In the genomic region with DNA sequence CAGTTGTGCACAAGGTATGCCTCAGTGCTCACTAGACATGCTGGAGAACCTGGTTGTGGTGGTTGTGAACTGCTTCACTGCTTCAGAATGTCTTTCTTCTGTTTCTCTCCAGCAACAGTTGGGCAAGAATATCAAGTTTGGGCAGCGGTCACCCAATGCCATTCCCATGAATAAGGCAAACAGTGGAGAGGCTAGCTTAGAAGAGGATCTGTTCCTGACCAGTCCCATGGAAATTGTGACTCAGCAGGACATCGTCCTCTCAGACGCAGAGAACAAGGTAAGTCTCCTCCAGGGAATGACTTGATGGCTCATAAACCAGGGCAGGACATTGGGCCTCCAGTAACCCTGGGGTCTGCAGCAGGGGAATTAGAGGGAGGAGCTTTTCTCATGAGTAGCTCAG, we compare ENCODE assay signal across 25 cellular contexts.
A peak's percentile ranks its signal among the peaks of the same experiment; 100 is the strongest.
DNase-seq lines count a peak whose midpoint lies in the region; ATAC-seq and TF ChIP-seq lines count a peak whose summit lies in the region.
"Had no signal": no experiment of that assay in that cellular context is flagged by ENCODE, and none has a peak within 500 bp of the region (broad histone marks: within the 10 kb centered on the region; RNA-seq: fewer than 3 reads in every experiment).

No MANE protein-coding gene starts in this region.

- no peak overlapping the region for H3K9ac ChIP-seq in GM23248
- no peak overlapping the region for H3K9ac ChIP-seq in neural progenitor cell

- no peak overlapping the region for H3K4me3 ChIP-seq in GM23248
- no peak overlapping the region for H3K4me3 ChIP-seq in epithelial cell of proximal tubule (ENCODE audit: low read depth, low read length)
- no peak overlapping the region for H3K4me3 ChIP-seq in neural progenitor cell
- H3K4me3 ChIP-seq: cardiac muscle cell, psoas muscle, smooth muscle cell, tibial nerve had no signal

- in situ Hi-C loops in GM23248 (cut with MboI), result no loop called here

- H3K4me1 Mint-ChIP-seq in nephron progenitor cell (peaks cover 24% of the 10 kb centered on the region), neural progenitor cell (no peaks in the 10 kb centered on the region)
- no peaks in the 10 kb centered on the region for H3K4me1 Mint-ChIP-seq in activated naive CD8-positive, alpha-beta T cell treated with anti-CD3 and anti-CD28 coated beads, Interleukin-2, amount 50 U/mL, for 24 hours

- H4K20me1 ChIP-seq in GM23248 (ENCODE audit: insufficient read depth) (no peaks in the 10 kb centered on the region), neural progenitor cell (ENCODE audit: low read depth) (no peaks in the 10 kb centered on the region)

- peaks cover 65% of the 10 kb centered on the region for H3K36me3 Mint-ChIP-seq in nephron progenitor cell (ENCODE audit: low read depth)
- H3K36me3 Mint-ChIP-seq in neural progenitor cell, result peaks cover 11% of the 10 kb centered on the region
- H3K36me3 Mint-ChIP-seq in activated naive CD8-positive, alpha-beta T cell treated with anti-CD3 and anti-CD28 coated beads, Interleukin-2, amount 50 U/mL, for 24 hours (ENCODE audit: low read depth), result no peaks in the 10 kb centered on the region

- H3K4me2 ChIP-seq in GM23248 (ENCODE audit: unreplicated experiment) (no peak overlapping the region), neural progenitor cell (no peak overlapping the region)
- H3K4me2 ChIP-seq: smooth muscle cell had no signal

- H3K9me3 Mint-ChIP-seq in nephron progenitor cell, result no peaks in the 10 kb centered on the region
- H3K9me3 Mint-ChIP-seq in neural progenitor cell, result no peaks in the 10 kb centered on the region
- H3K9me3 Mint-ChIP-seq in activated naive CD8-positive, alpha-beta T cell treated with anti-CD3 and anti-CD28 coated beads, Interleukin-2, amount 50 U/mL, for 24 hours, result no peaks in the 10 kb centered on the region
- H3K9me3 Mint-ChIP-seq: activated CD4-positive, alpha-beta T cell treated with anti-CD3 and anti-CD28 coated beads, Interleukin-2, amount 10 ng/mL, durations not matched to agents 24 days and 14 days; dendritic cell treated with granulocyte-macrophage colony-stimulating factor and Interleukin-4, amounts not matched to agents 40 ng/mL and 50 ng/mL, for 4 days had no signal

- no peak overlapping the region for H2AFZ ChIP-seq in GM23248
- H2AFZ ChIP-seq in neural progenitor cell (replicated peaks), result no peak overlapping the region

- H3F3A ChIP-seq in GM23248 (ENCODE audit: insufficient read depth) (no peaks in the 10 kb centered on the region), neural progenitor cell (ENCODE audit: low read depth) (no peaks in the 10 kb centered on the region)

- no peak for ATAC-seq in activated naive CD8-positive, alpha-beta T cell treated with anti-CD3 and anti-CD28 coated beads, Interleukin-2, amount 50 U/mL, for 24 hours
- ATAC-seq in HG02870 (IDR thresholded peaks at IDR 0.05; ENCODE audit: unreplicated experiment), result no peak
- ATAC-seq: psoas muscle had no signal

- peaks cover 3% of the 10 kb centered on the region; the same call in 1 of the 2 replicates for H3K27me3 ChIP-seq in GM23248 (replicated peaks; ENCODE audit: insufficient read depth)
- H3K27me3 ChIP-seq in neural progenitor cell, result no peaks in the 10 kb centered on the region
- H3K27me3 ChIP-seq: cardiac muscle cell, tibial nerve had no signal

- H3K4me1 ChIP-seq in GM23248 (ENCODE audit: insufficient read depth) (no peaks in the 10 kb centered on the region), neural progenitor cell (no peaks in the 10 kb centered on the region)
- H3K4me1 ChIP-seq: psoas muscle, tibial nerve had no signal

- H3K36me3 ChIP-seq in GM23248 (ENCODE audit: low read depth) (no peaks in the 10 kb centered on the region), neural progenitor cell (no peaks in the 10 kb centered on the region)
- H3K36me3 ChIP-seq: cardiac muscle cell, tibial nerve had no signal

- H3K9me2 ChIP-seq in GM23248 (ENCODE audit: insufficient read depth), result no peaks in the 10 kb centered on the region

- TF ChIP-seq CTCF in epithelial cell of proximal tubule (conservative IDR thresholded peaks at IDR 0.05; ENCODE audit: low read depth, low read length) (no peak), nephron progenitor cell (IDR thresholded peaks at IDR 0.05) (no peak), neural progenitor cell (IDR thresholded peaks at IDR 0.05) (no peak)

- peak; percentile 61 for DNase-seq in GM23248
- peak; percentile 6 for DNase-seq in RPMI7951 (ENCODE audit: low read depth)
- peak; percentile 100 for DNase-seq in epithelial cell of proximal tubule (ENCODE audit: low read depth)
- no peak for DNase-seq in nephron progenitor cell
- DNase-seq in neural progenitor cell (ENCODE audit: low spot score), result no peak
- no peak for DNase-seq in inferior parietal cortex (ENCODE audit: extremely low spot score)
- DNase-seq in activated naive CD8-positive, alpha-beta T cell treated with anti-CD3 and anti-CD28 coated beads, Interleukin-2, amount 50 U/mL, for 24 hours, result no peak
- DNase-seq: activated CD4-positive, alpha-beta T cell treated with anti-CD3 and anti-CD28 coated beads, Interleukin-2, amount 10 ng/mL, durations not matched to agents 24 days and 14 days; DMS 273 treated with DMSO at 0.1 percent for 48 hours; foreskin melanocyte; GF-D8; H7; hippocampal formation; NCI-H1436; NCI-H2171; NCI-H524 treated with DMSO at 0.1 percent for 48 hours; psoas muscle; Right ventricle myocardium superior; stimulated activated CD4-positive, alpha-beta T cell treated with anti-CD3 and anti-CD28 coated beads, Interleukin-2, amount 100 ng/mL, for 48 hours; stimulated activated naive CD4-positive, alpha-beta T cell treated with Interleukin-2 at 50 U/mL for 16 hours had no signal

- H3K79me2 ChIP-seq in GM23248 (ENCODE audit: insufficient read depth), result no peaks in the 10 kb centered on the region
- H3K79me2 ChIP-seq in neural progenitor cell (ENCODE audit: low read depth), result no peaks in the 10 kb centered on the region

- peak overlapping the region; percentile 70 for H3K27ac Mint-ChIP-seq in nephron progenitor cell
- H3K27ac Mint-ChIP-seq in neural progenitor cell, result no peak overlapping the region
- H3K27ac Mint-ChIP-seq in activated naive CD8-positive, alpha-beta T cell treated with anti-CD3 and anti-CD28 coated beads, Interleukin-2, amount 50 U/mL, for 24 hours, result no peak overlapping the region
- H3K27ac Mint-ChIP-seq: activated CD4-positive, alpha-beta T cell treated with anti-CD3 and anti-CD28 coated beads, Interleukin-2, amount 10 ng/mL, durations not matched to agents 24 days and 14 days; dendritic cell treated with granulocyte-macrophage colony-stimulating factor and Interleukin-4, amounts not matched to agents 40 ng/mL and 50 ng/mL, for 4 days had no signal

- WGBS in GM23248 (ENCODE audit: low coverage in 1 of 2, low lambda C conversion rate in 2 of 2, missing lambda C conversion rate in 2 of 2), 2 experiments, result 50% methylated on average over 3 of the region's 3 CpGs

- no peak overlapping the region for H3K27ac ChIP-seq in GM23248
- H3K27ac ChIP-seq in neural progenitor cell, result no peak overlapping the region
- H3K27ac ChIP-seq: cardiac muscle cell, psoas muscle, tibial nerve had no signal

- H3K9me3 ChIP-seq in GM23248 (ENCODE audit: low read depth) (no peaks in the 10 kb centered on the region), neural progenitor cell (ENCODE audit: low read depth) (no peaks in the 10 kb centered on the region)
- H3K9me3 ChIP-seq: psoas muscle, tibial nerve had no signal

- peaks cover 3% of the 10 kb centered on the region for H3K27me3 Mint-ChIP-seq in nephron progenitor cell (ENCODE audit: low read depth, poor library complexity)
- no peaks in the 10 kb centered on the region for H3K27me3 Mint-ChIP-seq in neural progenitor cell (ENCODE audit: insufficient read depth, low read depth)
- no peaks in the 10 kb centered on the region for H3K27me3 Mint-ChIP-seq in activated naive CD8-positive, alpha-beta T cell treated with anti-CD3 and anti-CD28 coated beads, Interleukin-2, amount 50 U/mL, for 24 hours
- H3K27me3 Mint-ChIP-seq: dendritic cell treated with granulocyte-macrophage colony-stimulating factor and Interleukin-4, amounts not matched to agents 40 ng/mL and 50 ng/mL, for 4 days had no signal

- no peak overlapping the region for H3K4me3 Mint-ChIP-seq in nephron progenitor cell
- no peak overlapping the region for H3K4me3 Mint-ChIP-seq in neural progenitor cell
- H3K4me3 Mint-ChIP-seq in activated naive CD8-positive, alpha-beta T cell treated with anti-CD3 and anti-CD28 coated beads, Interleukin-2, amount 50 U/mL, for 24 hours, result no peak overlapping the region
- H3K4me3 Mint-ChIP-seq: activated CD4-positive, alpha-beta T cell treated with anti-CD3 and anti-CD28 coated beads, Interleukin-2, amount 10 ng/mL, durations not matched to agents 24 days and 14 days; dendritic cell treated with granulocyte-macrophage colony-stimulating factor and Interleukin-4, amounts not matched to agents 40 ng/mL and 50 ng/mL, for 4 days had no signal

Comparison
In these comparisons a context has a peak if more than half of its experiments do, and no peak if none do; other contexts are left out.
1. DNase-seq: peak in GM23248 (single experiment), RPMI7951 (single experiment) and epithelial cell of proximal tubule (single experiment); none in nephron progenitor cell (single experiment), neural progenitor cell (single experiment), inferior parietal cortex (single experiment) and activated naive CD8-positive, alpha-beta T cell treated with anti-CD3 and anti-CD28 coated beads, Interleukin-2, amount 50 U/mL, for 24 hours (single experiment).